8 cellular contexts compared by ENCODE assay signal in the genomic region with DNA sequence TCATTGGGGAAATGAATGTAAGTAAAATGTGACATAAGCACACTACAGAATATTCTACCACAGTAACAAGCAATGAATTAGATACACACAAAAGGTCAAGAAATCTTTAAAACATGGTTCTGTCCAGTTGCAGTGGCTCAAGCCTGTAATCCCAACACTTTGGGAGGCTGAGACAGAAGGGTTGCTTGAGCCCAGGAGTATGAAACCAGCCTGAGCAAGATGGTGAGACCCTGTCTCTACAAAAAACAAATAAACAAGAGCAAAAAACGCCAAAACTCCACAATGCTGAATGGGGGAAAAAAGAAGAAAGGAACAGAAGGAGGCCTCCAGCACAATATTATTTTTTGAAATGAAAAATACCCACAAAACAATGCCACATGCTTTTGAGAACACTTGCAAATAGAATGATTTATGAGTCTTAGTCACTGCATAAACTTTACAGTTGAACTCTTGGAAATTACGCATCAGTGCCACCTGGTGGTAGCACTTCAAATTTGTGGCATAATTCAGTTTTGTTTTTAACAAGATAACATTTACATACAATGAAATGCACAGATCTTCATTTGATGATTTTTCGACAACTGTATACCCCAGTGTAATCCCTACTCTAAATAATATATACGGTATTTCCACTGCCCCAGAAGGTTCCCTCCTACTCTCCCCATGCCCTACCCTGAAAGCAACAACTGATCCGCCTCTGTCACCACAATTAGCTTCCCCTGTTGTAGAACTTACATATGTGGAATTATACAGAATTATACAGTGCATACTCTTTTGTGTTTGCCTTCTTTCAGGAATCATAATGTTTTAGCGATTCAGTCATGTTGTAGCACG. TPM values are rescaled to one million over a fixed set of nuclear protein-coding genes. Genes with fewer than 3 reads are reported as not detected.
DNase-seq lines count a peak whose midpoint lies in the region; ATAC-seq and TF ChIP-seq lines count a peak whose summit lies in the region.

No MANE protein-coding gene starts in this region.

- peak in 1 of 2 donors; percentile 64 for ATAC-seq in natural killer cell treated with Interleukin-12 subunit alpha and Interleukin-12 subunit beta and Interleukin-15 and Interleukin-18, amount 100 ng/mL, for 72 hours
- no peak for ATAC-seq in GM21515 (IDR thresholded peaks at IDR 0.05; ENCODE audit: unreplicated experiment)

- H3K4me1 Mint-ChIP-seq in endothelial cell (ENCODE audit: unreplicated experiment) = peaks cover 28% of the 10 kb centered on the region
- peaks cover 11 to 17% of the 10 kb centered on the region in 2 donors for H3K4me1 Mint-ChIP-seq in natural killer cell treated with Interleukin-12 subunit alpha and Interleukin-12 subunit beta and Interleukin-15 and Interleukin-18, amount 100 ng/mL, for 72 hours (ENCODE audit: low read depth in 2 of 2)

- no peaks in the 10 kb centered on the region for H3K36me3 ChIP-seq in HAP-1 (replicated peaks)

- H3K27ac Mint-ChIP-seq in endothelial cell (ENCODE audit: unreplicated experiment) = peak overlapping the region; percentile 82
- H3K27ac Mint-ChIP-seq in natural killer cell treated with Interleukin-12 subunit alpha and Interleukin-12 subunit beta and Interleukin-15 and Interleukin-18, amount 100 ng/mL, for 72 hours = peak overlapping the region in 1 of 2 donors; percentile 7

- peak; percentile 95 for TF ChIP-seq CTCF in endothelial cell (IDR thresholded peaks at IDR 0.05; ENCODE audit: unreplicated experiment)

- peaks cover 5% of the 10 kb centered on the region for H3K4me1 ChIP-seq in HAP-1

- H3K9me3 ChIP-seq in HAP-1 = no peaks in the 10 kb centered on the region

- no peak overlapping the region for H3K4me3 Mint-ChIP-seq in endothelial cell (ENCODE audit: unreplicated experiment)
- no peak overlapping the region for H3K4me3 Mint-ChIP-seq in natural killer cell treated with Interleukin-12 subunit alpha and Interleukin-12 subunit beta and Interleukin-15 and Interleukin-18, amount 100 ng/mL, for 72 hours

- peaks cover 5% of the 10 kb centered on the region for H3K27me3 Mint-ChIP-seq in endothelial cell (ENCODE audit: unreplicated experiment)
- no peaks in the 10 kb centered on the region for H3K27me3 Mint-ChIP-seq in natural killer cell treated with Interleukin-12 subunit alpha and Interleukin-12 subunit beta and Interleukin-15 and Interleukin-18, amount 100 ng/mL, for 72 hours

- no peaks in the 10 kb centered on the region for H3K27me3 ChIP-seq in HAP-1 (ENCODE audit: low read depth)

- DNase-seq in CD1c-positive myeloid dendritic cell (ENCODE audit: extremely low spot score) = peak; percentile 84
- peak; percentile 79 to 80 for DNase-seq in HAP-1 (ENCODE audit: low spot score in 2 of 2)
- peak; percentile 85 to 94 for DNase-seq in NOMO-1 (lab: John Stamatoyannopoulos, UW; ENCODE audit: unreplicated experiment in 2 of 2)
- DNase-seq in activated CD8-positive, alpha-beta memory T cell treated with anti-CD3 and anti-CD28 coated beads for 48 hours (ENCODE audit: low read depth in 2 of 3, low spot score in 2 of 3) = peak; percentile 12 to 48 (median 15)
- DNase-seq in endothelial cell (ENCODE audit: low spot score) = peak; percentile 66
- peak; percentile 75 for DNase-seq in natural killer cell treated with Interleukin-12 subunit alpha and Interleukin-12 subunit beta and Interleukin-15 and Interleukin-18, amount 100 ng/mL, for 72 hours (ENCODE audit: low spot score)
- peak; percentile 40 for DNase-seq in stimulated activated naive CD4-positive, alpha-beta T cell treated with Interleukin-2 at 50 U/mL for 16 hours (lab: John Stamatoyannopoulos, UW)

- H3K4me3 ChIP-seq in HAP-1 = no peak overlapping the region

- H3K36me3 Mint-ChIP-seq in endothelial cell (ENCODE audit: low read depth, unreplicated experiment) = peaks cover 3% of the 10 kb centered on the region
- H3K36me3 Mint-ChIP-seq in natural killer cell treated with Interleukin-12 subunit alpha and Interleukin-12 subunit beta and Interleukin-15 and Interleukin-18, amount 100 ng/mL, for 72 hours = no peaks in the 10 kb centered on the region

- H3K9me3 Mint-ChIP-seq in endothelial cell (ENCODE audit: unreplicated experiment) = no peaks in the 10 kb centered on the region
- no peaks in the 10 kb centered on the region for H3K9me3 Mint-ChIP-seq in natural killer cell treated with Interleukin-12 subunit alpha and Interleukin-12 subunit beta and Interleukin-15 and Interleukin-18, amount 100 ng/mL, for 72 hours

- in situ Hi-C loops in HAP-1 (cut with MboI; ENCODE audit: low sequenced_read_pairs) = loop anchor here (5.0 kb wide), 1 partner anchor 143 kb away; no protein-coding TSS in a partner anchor

RNA-seq across cellular contexts. Expression of gene SPINK4, which starts 14.4 kb away (rescaled TPM):
- not detected for total RNA-seq in endothelial cell (ENCODE audit: unreplicated experiment)
- total RNA-seq in natural killer cell treated with Interleukin-12 subunit alpha and Interleukin-12 subunit beta and Interleukin-15 and Interleukin-18, amount 100 ng/mL, for 72 hours = not detected

RNA-seq across cellular contexts. Expression of gene BAG1, which starts 39.0 kb away (rescaled TPM):
- 61.5 TPM for total RNA-seq in endothelial cell (ENCODE audit: unreplicated experiment)
- 100 to 1,000 TPM in 1 of 2 donors, 10 to 100 TPM in 1; 46.1 to 115 TPM for total RNA-seq in natural killer cell treated with Interleukin-12 subunit alpha and Interleukin-12 subunit beta and Interleukin-15 and Interleukin-18, amount 100 ng/mL, for 72 hours

RNA-seq across cellular contexts. Expression of gene CHMP5, which starts 39.3 kb away (rescaled TPM):
- 88.7 TPM for total RNA-seq in endothelial cell (ENCODE audit: unreplicated experiment)
- total RNA-seq in natural killer cell treated with Interleukin-12 subunit alpha and Interleukin-12 subunit beta and Interleukin-15 and Interleukin-18, amount 100 ng/mL, for 72 hours = 10 to 100 TPM; 40.8 to 63.2 TPM

RNA-seq across cellular contexts. Expression of gene B4GALT1, which starts 58.4 kb away (rescaled TPM):
- 86.7 TPM for total RNA-seq in endothelial cell (ENCODE audit: unreplicated experiment)
- 10 to 100 TPM; 51.4 to 90.6 TPM for total RNA-seq in natural killer cell treated with Interleukin-12 subunit alpha and Interleukin-12 subunit beta and Interleukin-15 and Interleukin-18, amount 100 ng/mL, for 72 hours

Comparison
In these comparisons a context has a peak if more than half of its experiments do, and no peak if none do; other contexts are left out.
1. DNase-seq: peak in every context shown above with its lines; median percentile 90 in NOMO-1; 84 in CD1c-positive myeloid dendritic cell; 80 in HAP-1; 75 in natural killer cell treated with Interleukin-12 subunit alpha and Interleukin-12 subunit beta and Interleukin-15 and Interleukin-18, amount 100 ng/mL, for 72 hours; 66 in endothelial cell; 40 in stimulated activated naive CD4-positive, alpha-beta T cell treated with Interleukin-2 at 50 U/mL for 16 hours; 15 in activated CD8-positive, alpha-beta memory T cell treated with anti-CD3 and anti-CD28 coated beads for 48 hours.